20 cellular contexts compared by ENCODE assay signal in genomic region chr4:80213117-80213815, GRCh38. TPM values are rescaled to one million over a fixed set of nuclear protein-coding genes. Genes with fewer than 3 reads are reported as not detected.
DNase-seq lines count a peak whose midpoint lies in the region; ATAC-seq and TF ChIP-seq lines count a peak whose summit lies in the region.
"Had no signal": no experiment of that assay in that cellular context is flagged by ENCODE, and none has a peak within 500 bp of the region (broad histone marks: within the 10 kb centered on the region; RNA-seq: fewer than 3 reads in every experiment).

No MANE protein-coding gene starts in this region.

- TF ChIP-seq POLR2A in GM18505 (IDR thresholded peaks at IDR 0.05; ENCODE audit: borderline replicate concordance, extremely low read depth, insufficient read depth, insufficient read length), result no peak

- peak; percentile 68 for DNase-seq in AG08396 (ENCODE audit: low spot score)
- DNase-seq in HT1080 (ENCODE audit: low read depth), result peak; percentile 19
- peak; percentile 55 for DNase-seq in adipocyte (ENCODE audit: low read depth)
- peak; percentile 67 to 78 for DNase-seq in foreskin fibroblast
- no peak for DNase-seq in activated naive CD4-positive, alpha-beta T cell treated with anti-CD3 and anti-CD28 coated beads, Interleukin-2, amount 10 ng/mL, durations not matched to agents 7 days and 5 days
- DNase-seq in retina, result no peak
- DNase-seq in NCI-H1092 (lab: John Stamatoyannopoulos, UW), result no peak
- DNase-seq: ACHN; activated CD4-positive, alpha-beta T cell treated with anti-CD3 and anti-CD28 coated beads, Interleukin-2, amount 50 U/mL, for 1 hour; activated T-cell treated with anti-CD3 and anti-CD28 coated beads, Interleukin-2, amount 50 U/mL, for 4 hours; amniotic stem cell; left lung; NCI-H446 had no signal

- H3K27me3 ChIP-seq in adipocyte (replicated peaks; ENCODE audit: control insufficient read depth, insufficient read depth, low read length), result no peaks in the 10 kb centered on the region

- H3K4me3 ChIP-seq in adipocyte (ENCODE audit: low read length), result no peak overlapping the region
- no peak overlapping the region for H3K4me3 ChIP-seq in foreskin fibroblast (ENCODE audit: low read depth in 1 of 2, low read length in 2 of 2)
- H3K4me3 ChIP-seq: HAP-1, left lung, skin epidermis had no signal

- H3K27me3 Mint-ChIP-seq in activated naive CD4-positive, alpha-beta T cell treated with anti-CD3 and anti-CD28 coated beads, Interleukin-2, amount 10 ng/mL, durations not matched to agents 7 days and 5 days, result peaks cover 27% of the 10 kb centered on the region

- H3K36me3 Mint-ChIP-seq in activated naive CD4-positive, alpha-beta T cell treated with anti-CD3 and anti-CD28 coated beads, Interleukin-2, amount 10 ng/mL, durations not matched to agents 7 days and 5 days, result no peaks in the 10 kb centered on the region
- H3K36me3 Mint-ChIP-seq: IgD-negative memory B cell had no signal

- no peak overlapping the region for H3K4me3 Mint-ChIP-seq in activated naive CD4-positive, alpha-beta T cell treated with anti-CD3 and anti-CD28 coated beads, Interleukin-2, amount 10 ng/mL, durations not matched to agents 7 days and 5 days
- H3K4me3 Mint-ChIP-seq: activated T-cell treated with anti-CD3 and anti-CD28 coated beads, Interleukin-2, amount 50 U/mL, for 4 hours; dendritic cell treated with granulocyte-macrophage colony-stimulating factor and Interleukin-4, amounts not matched to agents 40 ng/mL and 50 ng/mL, for 4 days; IgD-negative memory B cell had no signal

- CTCF ChIA-PET in activated naive CD4-positive, alpha-beta T cell treated with anti-CD3 and anti-CD28 coated beads, Interleukin-2, amount 10 ng/mL, durations not matched to agents 7 days and 5 days (lab: Charles Lee), result interaction anchor here (0.8 to 3.2 kb wide), 8 partner anchors 11 to 1260 kb away, joined by 3 to 12 read pairs (median 3); no protein-coding TSS in a partner anchor

- no peak overlapping the region for H3K27ac Mint-ChIP-seq in activated naive CD4-positive, alpha-beta T cell treated with anti-CD3 and anti-CD28 coated beads, Interleukin-2, amount 10 ng/mL, durations not matched to agents 7 days and 5 days
- H3K27ac Mint-ChIP-seq: dendritic cell treated with granulocyte-macrophage colony-stimulating factor and Interleukin-4, amounts not matched to agents 40 ng/mL and 50 ng/mL, for 4 days; IgD-negative memory B cell had no signal

- H3K4me1 Mint-ChIP-seq in activated naive CD4-positive, alpha-beta T cell treated with anti-CD3 and anti-CD28 coated beads, Interleukin-2, amount 10 ng/mL, durations not matched to agents 7 days and 5 days, result no peaks in the 10 kb centered on the region

- no peaks in the 10 kb centered on the region for H3K36me3 ChIP-seq in adipocyte (ENCODE audit: control insufficient read depth, insufficient read depth, low read length, severe bottlenecking)
- H3K36me3 ChIP-seq: HAP-1, left lung had no signal

- no peak for TF ChIP-seq CTCF in foreskin fibroblast (IDR thresholded peaks at IDR 0.05; ENCODE audit: low read depth, low read length)

- H3K9me3 ChIP-seq in adipocyte (ENCODE audit: control insufficient read depth, low read length), result no peaks in the 10 kb centered on the region
- H3K9me3 ChIP-seq: HAP-1, left lung had no signal

- no peak for ATAC-seq in GM18505 (IDR thresholded peaks at IDR 0.05; ENCODE audit: unreplicated experiment)
- ATAC-seq: activated T-cell treated with anti-CD3 and anti-CD28 coated beads, Interleukin-2, amount 50 U/mL, for 4 hours; esophagus mucosa; left lung had no signal

- peak overlapping the region; percentile 17 for H3K9ac ChIP-seq in adipocyte (ENCODE audit: low read length)

- peaks cover 4% of the 10 kb centered on the region for H3K4me1 ChIP-seq in adipocyte (ENCODE audit: control insufficient read depth, insufficient read depth, low read length)
- H3K4me1 ChIP-seq: HAP-1 had no signal

- H3K9me3 Mint-ChIP-seq in activated naive CD4-positive, alpha-beta T cell treated with anti-CD3 and anti-CD28 coated beads, Interleukin-2, amount 10 ng/mL, durations not matched to agents 7 days and 5 days, result no peaks in the 10 kb centered on the region
- H3K9me3 Mint-ChIP-seq: activated T-cell treated with anti-CD3 and anti-CD28 coated beads, Interleukin-2, amount 50 U/mL, for 4 hours; dendritic cell treated with granulocyte-macrophage colony-stimulating factor and Interleukin-4, amounts not matched to agents 40 ng/mL and 50 ng/mL, for 4 days; IgD-negative memory B cell had no signal

RNA-seq across cellular contexts. Expression of gene PRDM8, which starts 16.0 kb away (rescaled TPM):
- 15.0 and 18.6 TPM in 2 replicates for total RNA-seq in HT1080 (2014; rRNA removed; shearing (Covaris generic))
- polyA plus RNA-seq in HT1080 (2015; cell fraction: cytosol; rRNA removed), result 27.8 and 31.2 TPM in 2 replicates
- polyA plus RNA-seq in HT1080 (2015; cell fraction: nucleus; rRNA removed), result 82.5 and 91.3 TPM in 2 replicates

RNA-seq across cellular contexts. Expression of gene FGF5, which starts 53.2 kb away (rescaled TPM):
- 2.5 and 2.7 TPM in 2 replicates for total RNA-seq in HT1080 (2014; rRNA removed; shearing (Covaris generic))
- 12.3 and 13.2 TPM in 2 replicates for polyA plus RNA-seq in HT1080 (2015; cell fraction: cytosol; rRNA removed)
- polyA plus RNA-seq in HT1080 (2015; cell fraction: nucleus; rRNA removed), result 7.1 and 8.1 TPM in 2 replicates
- total RNA-seq: activated T-cell treated with anti-CD3 and anti-CD28 coated beads, Interleukin-2, amount 50 U/mL, for 4 hours; esophagus mucosa; SK-MEL-5 had no signal
- polyA plus RNA-seq: IgD-negative memory B cell had no signal

Comparison
In these comparisons a context has a peak if more than half of its experiments do, and no peak if none do; other contexts are left out.
1. DNase-seq: peak in AG08396 (single experiment), HT1080 (single experiment), adipocyte (single experiment) and foreskin fibroblast (2 of 2); none in activated naive CD4-positive, alpha-beta T cell treated with anti-CD3 and anti-CD28 coated beads, Interleukin-2, amount 10 ng/mL, durations not matched to agents 7 days and 5 days (single experiment), retina (single experiment) and NCI-H1092 (single experiment).